In genomic region chrX:57652705-57653104, GRCh38 we compare ENCODE assay signal across 11 cellular contexts. TPM values are rescaled to one million over a fixed set of nuclear protein-coding genes. Genes with fewer than 3 reads are reported as not detected.
"Had no signal": no experiment of that assay in that cellular context is flagged by ENCODE, and none has a peak within 500 bp of the region (broad histone marks: within the 10 kb centered on the region; RNA-seq: fewer than 3 reads in every experiment).

No MANE protein-coding gene starts in this region.

- H3K4me1 Mint-ChIP-seq: IgD-negative memory B cell had no signal

- H2AFZ ChIP-seq: GM23248 had no signal

- H3K4me3 ChIP-seq: GM23248, HAP-1 had no signal

- DNase-seq: GM23248, GOT3, H7, HFFc6, KG1 had no signal

- H3K27ac Mint-ChIP-seq: HFFc6, IgD-negative memory B cell had no signal

- H3K36me3 Mint-ChIP-seq: IgD-negative memory B cell had no signal

- H3K27ac ChIP-seq: GM23248, HL-60 had no signal

- ATAC-seq: HCT116 had no signal

- H3K4me3 Mint-ChIP-seq: HFFc6, IgD-negative memory B cell had no signal

- H3K36me3 ChIP-seq: HAP-1 had no signal

- H3K9ac ChIP-seq: GM23248 had no signal

- H3K9me3 Mint-ChIP-seq: HFFc6 had no signal

RNA-seq across cellular contexts. Expression of gene NLRP2B, which starts 27.4 kb away (rescaled TPM):
- total RNA-seq: GM23248, H4, H7, HFFc6, HT1080 had no signal
- polyA plus RNA-seq: GM23248, IgD-negative memory B cell had no signal
